8 cellular contexts compared by ENCODE assay signal in the genomic region with DNA sequence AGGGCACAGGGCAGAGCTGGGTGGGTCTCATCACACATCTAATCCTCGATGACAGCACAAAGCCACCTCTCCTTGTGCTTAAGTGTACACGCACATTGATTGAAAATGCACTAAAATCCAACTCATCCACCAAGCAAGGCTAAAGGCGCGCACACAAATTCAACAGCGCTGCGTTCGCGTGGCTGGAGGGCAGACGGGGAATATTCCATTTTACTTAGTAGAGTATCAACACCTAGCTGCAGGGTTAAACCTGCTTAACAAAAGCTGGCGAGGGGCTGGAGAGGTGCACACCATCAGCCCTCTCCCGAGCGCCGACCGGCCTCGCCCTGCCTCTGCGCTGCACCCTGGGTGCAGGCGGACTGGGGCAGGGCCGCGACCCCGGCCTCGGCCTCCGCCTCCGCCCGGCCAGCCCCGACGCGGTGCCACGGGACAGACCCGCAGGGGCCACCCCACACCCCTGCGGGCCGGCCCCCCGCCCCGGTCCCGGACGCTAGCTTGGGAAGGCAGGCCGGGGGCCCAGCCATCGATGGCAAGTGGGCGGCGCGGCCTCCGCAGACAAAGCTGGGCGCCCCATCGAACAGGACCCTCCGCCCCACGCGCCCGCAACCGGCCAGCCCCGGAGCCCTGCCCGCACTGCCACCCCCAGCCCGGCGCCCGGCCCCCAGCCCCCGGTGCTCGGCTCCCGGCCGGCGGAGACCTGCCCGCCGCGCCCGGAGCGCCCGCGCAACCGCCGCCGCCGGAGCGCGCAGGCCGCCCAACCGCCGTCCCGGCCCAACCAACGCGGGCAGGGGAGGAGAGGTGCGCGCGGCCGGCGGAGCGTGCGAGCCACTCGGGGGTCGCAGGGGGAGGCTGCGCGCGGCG. TPM values are rescaled to one million over a fixed set of nuclear protein-coding genes. Genes with fewer than 3 reads are reported as not detected.
DNase-seq lines count a peak whose midpoint lies in the region; ATAC-seq, FAIRE-seq and TF ChIP-seq lines count a peak whose summit lies in the region.

No MANE protein-coding gene starts in this region.

- FAIRE-seq in endothelial cell of umbilical vein (lab: Jason Lieb, UNC): peak; percentile 37

- no peaks in the 10 kb centered on the region for H3K27me3 ChIP-seq in H7 (ENCODE audit: control insufficient read depth, insufficient read depth, low read length)
- no peaks in the 10 kb centered on the region for H3K27me3 ChIP-seq in MG63
- no peaks in the 10 kb centered on the region for H3K27me3 ChIP-seq in endothelial cell of umbilical vein (ENCODE audit: control insufficient read depth in 2 of 2, insufficient read depth in 2 of 2, low read length in 2 of 2)

- BruUV-seq in endothelial cell of umbilical vein (replicated peaks; lab: Mats Ljungman, UMichigan): no TSS peak

- H3K4me3 ChIP-seq in H7 (ENCODE audit: insufficient read depth, low read depth, low read length): peak overlapping the region; percentile 73
- peak overlapping the region; percentile 69 for H3K4me3 ChIP-seq in MG63
- H3K4me3 ChIP-seq in endothelial cell of umbilical vein (replicated peaks in 1 of 3; ENCODE audit: insufficient read depth in 1 of 3, low read depth in 1 of 3, low read length in 3 of 3): peak overlapping the region; percentile 3 to 94 (median 78)

- peak overlapping the region; percentile 94 for H3K9ac ChIP-seq in endothelial cell of umbilical vein (replicated peaks; ENCODE audit: extremely low read depth, insufficient read depth, low read length)

- peak overlapping the region; percentile 92 for H3K27ac ChIP-seq in endothelial cell of umbilical vein (ENCODE audit: insufficient read depth, low read depth, low read length)

- intact Hi-C loops in activated CD4-positive, alpha-beta T cell treated with anti-CD3 and anti-CD28 coated beads, Interleukin-2, amount 10 ng/mL, durations not matched to agents 24 days and 14 days (cut with micrococcal nuclease): loop anchor here (2.0 to 5.0 kb wide), 4 partner anchors 79 to 915 kb away; a partner anchor contains a TSS
- intact Hi-C loops in endothelial cell of umbilical vein (cut with micrococcal nuclease): loop anchor here (1.0 to 2.0 kb wide), 3 partner anchors 51 to 78 kb away; a partner anchor contains a TSS

- no peaks in the 10 kb centered on the region for H4K20me1 ChIP-seq in endothelial cell of umbilical vein (replicated peaks; ENCODE audit: control insufficient read depth, extremely low read depth, insufficient read depth, low read length)

- H3K9me1 ChIP-seq in endothelial cell of umbilical vein (replicated peaks; ENCODE audit: control insufficient read depth, extremely low read depth, insufficient read depth, low read length): no peaks in the 10 kb centered on the region

- H3K9me3 Mint-ChIP-seq in activated CD4-positive, alpha-beta T cell treated with anti-CD3 and anti-CD28 coated beads, Interleukin-2, amount 10 ng/mL, durations not matched to agents 24 days and 14 days: no peaks in the 10 kb centered on the region
- no peaks in the 10 kb centered on the region for H3K9me3 Mint-ChIP-seq in stimulated activated naive B cell treated with anti-CD40 and anti-IgM and Interleukin-4, amounts not matched to agents 10 μg/mL and 1 μg/mL and 100 μg/mL, for 72 hours

- no peak for TF ChIP-seq CTCF in endothelial cell of umbilical vein (IDR thresholded peaks at IDR 0.05; ENCODE audit: extremely low read depth in 1 of 2, insufficient read depth in 1 of 2, low read depth in 1 of 2, low read length in 2 of 2)

- TF ChIP-seq POLR2A in endothelial cell of umbilical vein (IDR thresholded peaks at IDR 0.05; ENCODE audit: low read depth, low read length): no peak

- peak overlapping the region; percentile 98 for H3K4me3 Mint-ChIP-seq in activated CD4-positive, alpha-beta T cell treated with anti-CD3 and anti-CD28 coated beads, Interleukin-2, amount 10 ng/mL, durations not matched to agents 24 days and 14 days
- peak overlapping the region; percentile 93 to 98 for H3K4me3 Mint-ChIP-seq in stimulated activated naive B cell treated with anti-CD40 and anti-IgM and Interleukin-4, amounts not matched to agents 10 μg/mL and 1 μg/mL and 100 μg/mL, for 72 hours

- H3K36me3 ChIP-seq in H7 (replicated peaks; ENCODE audit: control insufficient read depth, insufficient read depth, low read length) (no peaks in the 10 kb centered on the region), MG63 (no peaks in the 10 kb centered on the region), endothelial cell of umbilical vein (ENCODE audit: control insufficient read depth in 2 of 2, extremely low read depth in 1 of 2, insufficient read depth in 2 of 2, low read length in 2 of 2) (no peaks in the 10 kb centered on the region)

- peaks cover 18% of the 10 kb centered on the region for H3K4me1 Mint-ChIP-seq in activated CD4-positive, alpha-beta T cell treated with anti-CD3 and anti-CD28 coated beads, Interleukin-2, amount 10 ng/mL, durations not matched to agents 24 days and 14 days
- H3K4me1 Mint-ChIP-seq in stimulated activated naive B cell treated with anti-CD40 and anti-IgM and Interleukin-4, amounts not matched to agents 10 μg/mL and 1 μg/mL and 100 μg/mL, for 72 hours: peaks cover 14 to 35% of the 10 kb centered on the region in 2 donors

- H3K27ac Mint-ChIP-seq in activated CD4-positive, alpha-beta T cell treated with anti-CD3 and anti-CD28 coated beads, Interleukin-2, amount 10 ng/mL, durations not matched to agents 24 days and 14 days: peak overlapping the region; percentile 95
- H3K27ac Mint-ChIP-seq in stimulated activated naive B cell treated with anti-CD40 and anti-IgM and Interleukin-4, amounts not matched to agents 10 μg/mL and 1 μg/mL and 100 μg/mL, for 72 hours: peak overlapping the region; percentile 96

- peak; percentile 66 for DNase-seq in DMS 273 (lab: John Stamatoyannopoulos, UW; ENCODE audit: unreplicated experiment)
- no peak for DNase-seq in DMS 273 treated with DMSO at 0.1 percent for 48 hours (lab: John Stamatoyannopoulos, UW)
- no peak for DNase-seq in H7
- DNase-seq in MG63: peak; percentile 28
- DNase-seq in activated CD4-positive, alpha-beta T cell treated with anti-CD3 and anti-CD28 coated beads, Interleukin-2, amount 10 ng/mL, durations not matched to agents 24 days and 14 days: no peak
- peak; percentile 52 for DNase-seq in endothelial cell of umbilical vein (ENCODE audit: low read depth, low spot score)
- DNase-seq in midbrain (lab: John Stamatoyannopoulos, UW): peak; percentile 17
- peak; percentile 41 for DNase-seq in stimulated activated naive B cell treated with anti-CD40 and anti-IgM and Interleukin-4, amounts not matched to agents 10 μg/mL and 1 μg/mL and 100 μg/mL, for 72 hours

- dilution Hi-C loops in endothelial cell of umbilical vein (cut with MboI; ENCODE audit: extremely low pct_ligation_motif_present, low sequenced_read_pairs): no loop called here

- peaks cover 10% of the 10 kb centered on the region for H3K36me3 Mint-ChIP-seq in activated CD4-positive, alpha-beta T cell treated with anti-CD3 and anti-CD28 coated beads, Interleukin-2, amount 10 ng/mL, durations not matched to agents 24 days and 14 days (ENCODE audit: low read depth)
- peaks cover 3 to 12% of the 10 kb centered on the region in 2 donors for H3K36me3 Mint-ChIP-seq in stimulated activated naive B cell treated with anti-CD40 and anti-IgM and Interleukin-4, amounts not matched to agents 10 μg/mL and 1 μg/mL and 100 μg/mL, for 72 hours

- peaks cover 9% of the 10 kb centered on the region for H3K4me1 ChIP-seq in endothelial cell of umbilical vein (ENCODE audit: control insufficient read depth, extremely low read depth, insufficient read depth, low read length)

- ATAC-seq in stimulated activated naive B cell treated with anti-CD40 and anti-IgM and Interleukin-4, amounts not matched to agents 10 μg/mL and 1 μg/mL and 100 μg/mL, for 72 hours (replicated peaks): peak; percentile 20 to 32

- H2AFZ ChIP-seq in endothelial cell of umbilical vein (ENCODE audit: low read depth, low read length): peak overlapping the region; percentile 52

- H3K9me3 ChIP-seq in MG63: no peaks in the 10 kb centered on the region
- H3K9me3 ChIP-seq in endothelial cell of umbilical vein (replicated peaks; ENCODE audit: control insufficient read depth, insufficient read depth, low read length): no peaks in the 10 kb centered on the region

- H3K27me3 Mint-ChIP-seq in activated CD4-positive, alpha-beta T cell treated with anti-CD3 and anti-CD28 coated beads, Interleukin-2, amount 10 ng/mL, durations not matched to agents 24 days and 14 days: peaks cover 2% of the 10 kb centered on the region
- peaks cover 0 to 15% of the 10 kb centered on the region in 2 donors for H3K27me3 Mint-ChIP-seq in stimulated activated naive B cell treated with anti-CD40 and anti-IgM and Interleukin-4, amounts not matched to agents 10 μg/mL and 1 μg/mL and 100 μg/mL, for 72 hours

- H3K4me2 ChIP-seq in endothelial cell of umbilical vein (ENCODE audit: insufficient read depth, low read length): peak overlapping the region; percentile 79

- peaks cover 30% of the 10 kb centered on the region for H3K79me2 ChIP-seq in endothelial cell of umbilical vein (ENCODE audit: control insufficient read depth, insufficient read depth, low read length)

- POLR2A ChIA-PET in endothelial cell of umbilical vein (lab: Charles Lee): interaction anchor here (2.7 to 3.3 kb wide), 3 partner anchors 69 to 131 kb away, joined by 11 to 45 read pairs (median 15); a partner anchor contains a TSS

- CTCF ChIA-PET in endothelial cell of umbilical vein (lab: Charles Lee): interaction anchor here (1.2 to 4.7 kb wide), 8 partner anchors 9 to 144 kb away, joined by 4 to 48 read pairs (median 12); a partner anchor contains a TSS

TF ChIP-seq in endothelial cell of umbilical vein, 7 proteins besides CTCF, POLR2A, EP300 and RAD21 (continues in another document):
- TF ChIP-seq EZH2 (IDR thresholded peaks at IDR 0.05; ENCODE audit: borderline replicate concordance, low read depth, low read length, severe bottlenecking) (no peak), FOS (IDR thresholded peaks at IDR 0.05; ENCODE audit: borderline replicate concordance, insufficient read depth, low read length) (no peak), JUN (IDR thresholded peaks at IDR 0.05; ENCODE audit: borderline replicate concordance, insufficient read depth, insufficient read length, low read depth) (no peak), MYC (IDR thresholded peaks at IDR 0.05; ENCODE audit: low read depth, low read length) (no peak)

RNA-seq across cellular contexts. Expression of a gene that starts 0.9 kb away (rescaled TPM):
- 10.6 and 13.0 TPM in 2 replicates for total RNA-seq in H7 (2014; rRNA removed; shearing (Covaris generic))
- 3.6 and 4.9 TPM in 2 replicates for total RNA-seq in MG63 (2014; rRNA removed; shearing (Covaris generic); ENCODE audit: low replicate concordance)
- 15.9 and 16.1 TPM in 2 replicates for total RNA-seq in activated CD4-positive, alpha-beta T cell treated with anti-CD3 and anti-CD28 coated beads, Interleukin-2, amount 10 ng/mL, durations not matched to agents 24 days and 14 days
- total RNA-seq in endothelial cell of umbilical vein: 10.2 and 13.0 TPM in 2 replicates
- polyA plus RNA-seq in endothelial cell of umbilical vein: 9.6 TPM in 2 replicates
- 3.6 and 4.1 TPM in 2 replicates for polyA plus RNA-seq in endothelial cell of umbilical vein (2011; cell fraction: cytosol; rRNA removed)
- polyA plus RNA-seq in endothelial cell of umbilical vein (2011; cell fraction: nucleus; rRNA removed): 17.7 and 21.4 TPM in 2 replicates
- polyA plus RNA-seq in endothelial cell of umbilical vein (2012): 5.5 TPM in 2 replicates
- 20.2 and 25.9 TPM in 2 replicates for polyA minus RNA-seq in endothelial cell of umbilical vein
- 5.9 TPM for polyA minus RNA-seq in endothelial cell of umbilical vein (2011; cell fraction: cytosol; rRNA and poly(A)+ RNA removed)
- polyA minus RNA-seq in endothelial cell of umbilical vein (2011; cell fraction: nucleus; rRNA and poly(A)+ RNA removed): 15.3 and 33.4 TPM in 2 replicates

Comparison
In these comparisons a context has a peak if more than half of its experiments do, and no peak if none do; other contexts are left out.
1. DNase-seq: peak in DMS 273 (single experiment), MG63 (single experiment), endothelial cell of umbilical vein (single experiment), midbrain (single experiment) and stimulated activated naive B cell treated with anti-CD40 and anti-IgM and Interleukin-4, amounts not matched to agents 10 μg/mL and 1 μg/mL and 100 μg/mL, for 72 hours (single experiment); none in DMS 273 treated with DMSO at 0.1 percent for 48 hours (single experiment), H7 (single experiment) and activated CD4-positive, alpha-beta T cell treated with anti-CD3 and anti-CD28 coated beads, Interleukin-2, amount 10 ng/mL, durations not matched to agents 24 days and 14 days (single experiment).
2. Peak in every context shown above with its lines, with median percentiles within 50 percentile points of each other: H3K4me3 ChIP-seq.